1 cellular context compared by ENCODE assay signal in genomic region chr20:32761831-32762753, GRCh38.
A peak's percentile ranks its signal among the peaks of the same experiment; 100 is the strongest.
TF ChIP-seq lines count a peak whose summit lies in the region.

TSS of gene DNMT3B (plus strand) at chr20:32762385. CDS start at chr20:32780324, 17,939 bp downstream.

TF ChIP-seq in HepG2, 621 proteins besides CTCF, POLR2A, EP300 and RAD21 (continued from another document and continues in another):
- TF ChIP-seq FOXO4 (CRISPR knock-in tag; conservative IDR thresholded peaks at IDR 0.05) (0 out of 2 replicates have a peak, but pooled peaks have one; percentile 79), TP53 (CRISPR knock-in tag; conservative IDR thresholded peaks at IDR 0.05) (no peak), ZMAT3 (CRISPR knock-in tag; conservative IDR thresholded peaks at IDR 0.05) (peak; percentile 31; the same call in 1 of the 2 replicates), ZBTB44 (CRISPR knock-in tag; IDR thresholded peaks at IDR 0.05) (no peak), MYPOP (CRISPR knock-in tag; IDR thresholded peaks at IDR 0.05) (no peak), SRSF4 (IDR thresholded peaks at IDR 0.05; ENCODE audit: low read depth, low read length, poor library complexity, severe bottlenecking) (no peak), ZNF160 (CRISPR knock-in tag; IDR thresholded peaks at IDR 0.05) (no peak), ZNF839 (CRISPR knock-in tag; IDR thresholded peaks at IDR 0.05; ENCODE audit: borderline replicate concordance) (no peak), ELF1 (CRISPR knock-in tag; IDR thresholded peaks at IDR 0.05) (no peak; the same call in 1 of the 2 replicates), HMG20A (CRISPR knock-in tag; IDR thresholded peaks at IDR 0.05; ENCODE audit: borderline replicate concordance) (no peak), HMG20B (CRISPR knock-in tag; conservative IDR thresholded peaks at IDR 0.05) (no peak), AHR (CRISPR knock-in tag; IDR thresholded peaks at IDR 0.05) (no peak; the same call in 1 of the 2 replicates), ZNF335 (CRISPR knock-in tag; IDR thresholded peaks at IDR 0.05) (no peak), ZSCAN5A (CRISPR knock-in tag; IDR thresholded peaks at IDR 0.05; ENCODE audit: borderline replicate concordance) (no peak), SOX5 (CRISPR knock-in tag; IDR thresholded peaks at IDR 0.05; ENCODE audit: borderline replicate concordance) (no peak), JARID2 (CRISPR knock-in tag; IDR thresholded peaks at IDR 0.05; ENCODE audit: insufficient replicate concordance) (no peak), ZSCAN12 (CRISPR knock-in tag; IDR thresholded peaks at IDR 0.05) (no peak; the same call in 1 of the 2 replicates), CEBPB (IDR thresholded peaks at IDR 0.05; ENCODE audit: borderline replicate concordance, low read depth, low read length) (no peak), ARID2 (CRISPR knock-in tag; IDR thresholded peaks at IDR 0.05; ENCODE audit: borderline replicate concordance) (no peak), ZNF564 (CRISPR knock-in tag; IDR thresholded peaks at IDR 0.05) (no peak), HNRNPL (IDR thresholded peaks at IDR 0.05; ENCODE audit: low read depth, low read length) (peak; percentile 69; the same call in 1 of the 2 replicates), ZNF687 (CRISPR knock-in tag; IDR thresholded peaks at IDR 0.05) (peak; percentile 50), ZNF276 (CRISPR knock-in tag; IDR thresholded peaks at IDR 0.05; ENCODE audit: low read depth) (no peak), GTF2F1 (IDR thresholded peaks at IDR 0.05; ENCODE audit: low read length) (no peak), FOXO1 (CRISPR knock-in tag; IDR thresholded peaks at IDR 0.05) (no peak), ZSCAN31 (CRISPR knock-in tag; IDR thresholded peaks at IDR 0.05; ENCODE audit: low read depth) (peak; percentile 61; the same call in 1 of the 2 replicates), RFX3 (CRISPR knock-in tag; IDR thresholded peaks at IDR 0.05) (no peak), ZNF207 (IDR thresholded peaks at IDR 0.05; ENCODE audit: borderline replicate concordance) (no peak), NR1H2 (CRISPR knock-in tag; IDR thresholded peaks at IDR 0.05; ENCODE audit: borderline replicate concordance, low read depth) (no peak), ZNF569 (CRISPR knock-in tag; IDR thresholded peaks at IDR 0.05; ENCODE audit: borderline replicate concordance) (no peak), ADNP (CRISPR knock-in tag; IDR thresholded peaks at IDR 0.05) (peak; percentile 64), ZNF280B (CRISPR knock-in tag; IDR thresholded peaks at IDR 0.05; ENCODE audit: borderline replicate concordance) (no peak), IRF1 (CRISPR knock-in tag; IDR thresholded peaks at IDR 0.05; ENCODE audit: low read depth) (no peak), U2AF1 (optimal IDR thresholded peaks at IDR 0.05; ENCODE audit: low read depth, low read length) (peak; percentile 44), ZFX (CRISPR knock-in tag; IDR thresholded peaks at IDR 0.05; ENCODE audit: low read depth) (peak; percentile 9), TCF7 (IDR thresholded peaks at IDR 0.05; ENCODE audit: low read depth) (no peak), GMEB2 (CRISPR knock-in tag; IDR thresholded peaks at IDR 0.05; ENCODE audit: low read depth) (no peak), PTBP1 (IDR thresholded peaks at IDR 0.05; ENCODE audit: low read depth, low read length, poor library complexity, severe bottlenecking) (no peak), ZNF260 (CRISPR knock-in tag; IDR thresholded peaks at IDR 0.05; ENCODE audit: borderline replicate concordance, low read depth) (no peak), ZNF615 (CRISPR knock-in tag; IDR thresholded peaks at IDR 0.05; ENCODE audit: borderline replicate concordance) (no peak), SMC3 (IDR thresholded peaks at IDR 0.05; ENCODE audit: low read length) (no peak), IKZF1 (IDR thresholded peaks at IDR 0.05) (no peak), ZNF136 (CRISPR knock-in tag; IDR thresholded peaks at IDR 0.05; ENCODE audit: low read depth) (no peak), SMAD3 (CRISPR knock-in tag; IDR thresholded peaks at IDR 0.05) (no peak), RFX1 (IDR thresholded peaks at IDR 0.05) (no peak), KDM1A (CRISPR knock-in tag; IDR thresholded peaks at IDR 0.05) (peak; percentile 36; the same call in 1 of the 2 replicates), ZBTB49 (CRISPR knock-in tag; IDR thresholded peaks at IDR 0.05; ENCODE audit: borderline replicate concordance) (no peak), PCBP2 (optimal IDR thresholded peaks at IDR 0.05; ENCODE audit: low read depth, low read length, poor library complexity, severe bottlenecking) (no peak), HOXA9 (CRISPR knock-in tag; IDR thresholded peaks at IDR 0.05; ENCODE audit: borderline replicate concordance) (peak; percentile 87; the same call in 1 of the 2 replicates), NPAS2 (CRISPR knock-in tag; IDR thresholded peaks at IDR 0.05; ENCODE audit: borderline replicate concordance) (no peak)
